19 cellular contexts compared by ENCODE assay signal in genomic region chr15:28912422-28912821, GRCh38. TPM values are rescaled to one million over a fixed set of nuclear protein-coding genes. Genes with fewer than 3 reads are reported as not detected.
A peak's percentile ranks its signal among the peaks of the same experiment; 100 is the strongest.
DNase-seq lines count a peak whose midpoint lies in the region; ATAC-seq, FAIRE-seq and TF ChIP-seq lines count a peak whose summit lies in the region.
"Had no signal": no experiment of that assay in that cellular context is flagged by ENCODE, and none has a peak within 500 bp of the region (broad histone marks: within the 10 kb centered on the region; RNA-seq: fewer than 3 reads in every experiment).

No MANE protein-coding gene starts in this region.

- H3K79me2 ChIP-seq in neural progenitor cell (ENCODE audit: low read depth), result peaks cover 75% of the 10 kb centered on the region

- H3K4me3 ChIP-seq in fibroblast of villous mesenchyme (ENCODE audit: low read depth, low read length) (no peak overlapping the region), aorta (ENCODE audit: low read length in 2 of 2) (no peak overlapping the region), neural progenitor cell (no peak overlapping the region)
- H3K4me3 ChIP-seq in CD4-positive, alpha-beta memory T cell (ENCODE audit: low read length in 2 of 2), result no peak overlapping the region
- H3K4me3 ChIP-seq: gastrocnemius medialis, lung, psoas muscle, upper lobe of left lung had no signal

- H3K27me3 Mint-ChIP-seq in WTC11 (ENCODE audit: low read depth) (no peaks in the 10 kb centered on the region), neural progenitor cell (ENCODE audit: insufficient read depth, low read depth) (peaks cover 2% of the 10 kb centered on the region)
- H3K27me3 Mint-ChIP-seq in CD4-positive, alpha-beta memory T cell, result no peaks in the 10 kb centered on the region
- H3K27me3 Mint-ChIP-seq: stimulated activated memory B cell treated with anti-CD40 and anti-IgM and Interleukin-4, amounts not matched to agents 10 μg/mL and 1 μg/mL and 100 μg/mL, for 72 hours had no signal

- H3K4me1 Mint-ChIP-seq in WTC11 (peaks cover 24% of the 10 kb centered on the region), neural progenitor cell (peaks cover 21% of the 10 kb centered on the region)
- H3K4me1 Mint-ChIP-seq in CD4-positive, alpha-beta memory T cell, result peaks cover 11 to 42% (median 14%) of the 10 kb centered on the region in 4 donors
- H3K4me1 Mint-ChIP-seq: stimulated activated memory B cell treated with anti-CD40 and anti-IgM and Interleukin-4, amounts not matched to agents 10 μg/mL and 1 μg/mL and 100 μg/mL, for 72 hours had no signal

- H3K36me3 ChIP-seq in aorta (ENCODE audit: control insufficient read depth in 1 of 2, insufficient read depth in 2 of 2, low read length in 1 of 2) (no peaks in the 10 kb centered on the region), neural progenitor cell (no peaks in the 10 kb centered on the region)
- H3K36me3 ChIP-seq in CD4-positive, alpha-beta memory T cell (ENCODE audit: insufficient read depth, low read length), result no peaks in the 10 kb centered on the region
- H3K36me3 ChIP-seq: gastrocnemius medialis, upper lobe of left lung had no signal

- peak; percentile 40 for ATAC-seq in WTC11
- ATAC-seq in aorta (ENCODE audit: low FRiP score), result no peak
- ATAC-seq: gastrocnemius medialis; psoas muscle; stimulated activated memory B cell treated with anti-CD40 and anti-IgM and Interleukin-4, amounts not matched to agents 10 μg/mL and 1 μg/mL and 100 μg/mL, for 72 hours had no signal

- peak; percentile 45 for DNase-seq in activated effector memory CD4-positive, alpha-beta T cell treated with anti-CD3 and anti-CD28 coated beads, Interleukin-2, amount 50 U/mL, for 16 hours
- DNase-seq in activated effector memory CD4-positive, alpha-beta T cell treated with Interleukin-2 at 50 U/mL for 16 hours, result no peak
- DNase-seq in WTC11 (ENCODE audit: low spot score) (no peak), fibroblast of villous mesenchyme (ENCODE audit: low read depth) (peak; percentile 25), aorta (peak; percentile 29 to 51), urothelium cell line (ENCODE audit: low spot score) (no peak), neural progenitor cell (ENCODE audit: low spot score) (no peak)
- DNase-seq in CD4-positive, alpha-beta memory T cell, result no peak
- DNase-seq: cerebellar nuclear complex, gastrocnemius medialis, NCI-H1048, psoas muscle, RPMI8226, upper lobe of left lung had no signal

- H3K4me1 ChIP-seq in aorta (ENCODE audit: control insufficient read depth in 1 of 2, insufficient read depth in 2 of 2, low read length in 2 of 2) (no peaks in the 10 kb centered on the region), neural progenitor cell (peaks cover 52% of the 10 kb centered on the region)
- peaks cover 7% of the 10 kb centered on the region for H3K4me1 ChIP-seq in CD4-positive, alpha-beta memory T cell (ENCODE audit: insufficient read depth, low read length)
- H3K4me1 ChIP-seq: gastrocnemius medialis, psoas muscle, upper lobe of left lung had no signal

- WGBS in aorta, 2 donors, result 92 to 93% methylated on average over 2 of the region's 2 CpGs

- POLR2A ChIA-PET in WTC11 (lab: Charles Lee), result no interaction called here
- POLR2A ChIA-PET in CD4-positive, alpha-beta memory T cell (lab: Charles Lee; ENCODE audit: partially characterized antibody), result interaction anchor here (0.8 kb wide), 1 partner anchor 9 kb away, joined by 4 read pairs; no protein-coding TSS in a partner anchor

- H3K9ac ChIP-seq in neural progenitor cell, result no peak overlapping the region

- no peak for TF ChIP-seq CTCF in WTC11 (IDR thresholded peaks at IDR 0.05)
- TF ChIP-seq CTCF in fibroblast of villous mesenchyme (IDR thresholded peaks at IDR 0.05; ENCODE audit: insufficient read depth, low read depth, low read length), result no peak
- TF ChIP-seq CTCF in neural progenitor cell (IDR thresholded peaks at IDR 0.05), result no peak

- H2AFZ ChIP-seq in neural progenitor cell (replicated peaks), result no peak overlapping the region

- peaks cover 55% of the 10 kb centered on the region for H4K20me1 ChIP-seq in neural progenitor cell (ENCODE audit: low read depth)

- intact Hi-C loops in aorta (cut with DNase I), result no loop called here
- intact Hi-C loops in CD4-positive, alpha-beta memory T cell (cut with micrococcal nuclease), result no loop called here

- no peaks in the 10 kb centered on the region for H3K9me3 ChIP-seq in aorta (ENCODE audit: control insufficient read depth, low read length)
- H3K9me3 ChIP-seq in CD4-positive, alpha-beta memory T cell (ENCODE audit: control insufficient read depth in 1 of 2, low read length in 2 of 2), result no peaks in the 10 kb centered on the region
- H3K9me3 ChIP-seq in neural progenitor cell (ENCODE audit: low read depth), result no peaks in the 10 kb centered on the region
- H3K9me3 ChIP-seq: gastrocnemius medialis, psoas muscle, upper lobe of left lung had no signal

- peaks cover 29% of the 10 kb centered on the region for H3F3A ChIP-seq in neural progenitor cell (ENCODE audit: low read depth)

- no peak overlapping the region for H3K27ac ChIP-seq in aorta (ENCODE audit: low read depth in 1 of 2, low read length in 2 of 2)
- H3K27ac ChIP-seq in CD4-positive, alpha-beta memory T cell (ENCODE audit: low read depth, low read length), result no peak overlapping the region
- H3K27ac ChIP-seq in neural progenitor cell, result no peak overlapping the region
- H3K27ac ChIP-seq: gastrocnemius medialis, psoas muscle, upper lobe of left lung had no signal

- H3K4me3 Mint-ChIP-seq in WTC11 (no peak overlapping the region), neural progenitor cell (no peak overlapping the region)
- no peak overlapping the region for H3K4me3 Mint-ChIP-seq in CD4-positive, alpha-beta memory T cell
- H3K4me3 Mint-ChIP-seq: nephron; stimulated activated memory B cell treated with anti-CD40 and anti-IgM and Interleukin-4, amounts not matched to agents 10 μg/mL and 1 μg/mL and 100 μg/mL, for 72 hours; T-helper 1 cell treated with Interleukin-12 subunit alpha and Interleukin-12 subunit beta and Interleukin-4 antibody, amounts not matched to agents 30 μg/mL and 1 μg/mL, for 36 hours had no signal

- H3K4me2 ChIP-seq in neural progenitor cell, result no peak overlapping the region

- H3K27ac Mint-ChIP-seq in WTC11, result no peak overlapping the region
- peak overlapping the region in 1 of 7 donors; percentile 48 for H3K27ac Mint-ChIP-seq in CD4-positive, alpha-beta memory T cell
- no peak overlapping the region for H3K27ac Mint-ChIP-seq in neural progenitor cell
- H3K27ac Mint-ChIP-seq: nephron; stimulated activated memory B cell treated with anti-CD40 and anti-IgM and Interleukin-4, amounts not matched to agents 10 μg/mL and 1 μg/mL and 100 μg/mL, for 72 hours; T-helper 1 cell treated with Interleukin-12 subunit alpha and Interleukin-12 subunit beta and Interleukin-4 antibody, amounts not matched to agents 30 μg/mL and 1 μg/mL, for 36 hours had no signal

- CTCF ChIA-PET in WTC11 (lab: Charles Lee), result interaction anchor here (0.9 to 3.0 kb wide), 10 partner anchors 8 to 191 kb away, joined by 3 to 18 read pairs (median 4); no protein-coding TSS in a partner anchor
- CTCF ChIA-PET in CD4-positive, alpha-beta memory T cell (lab: Charles Lee; ENCODE audit: partially characterized antibody), result interaction anchor here (0.9 to 1.5 kb wide), 3 partner anchors 10 to 44 kb away, joined by 4 to 5 read pairs (median 4); no protein-coding TSS in a partner anchor

- FAIRE-seq in urothelium cell line (lab: Jason Lieb, UNC), result no peak
- FAIRE-seq: endometrium had no signal

- H3K27me3 ChIP-seq in aorta (ENCODE audit: control insufficient read depth in 1 of 2, insufficient read depth in 2 of 2, low read length in 1 of 2), result no peaks in the 10 kb centered on the region
- H3K27me3 ChIP-seq in CD4-positive, alpha-beta memory T cell (ENCODE audit: insufficient read depth, low read length), result no peaks in the 10 kb centered on the region
- no peaks in the 10 kb centered on the region for H3K27me3 ChIP-seq in neural progenitor cell
- H3K27me3 ChIP-seq: gastrocnemius medialis, upper lobe of left lung had no signal

- H3K36me3 Mint-ChIP-seq in WTC11 (peaks cover 3% of the 10 kb centered on the region; the same call in 1 of the 2 replicates), neural progenitor cell (peaks cover 8% of the 10 kb centered on the region)
- H3K36me3 Mint-ChIP-seq in CD4-positive, alpha-beta memory T cell, result no peaks in the 10 kb centered on the region
- H3K36me3 Mint-ChIP-seq: stimulated activated memory B cell treated with anti-CD40 and anti-IgM and Interleukin-4, amounts not matched to agents 10 μg/mL and 1 μg/mL and 100 μg/mL, for 72 hours had no signal

- H3K9me3 Mint-ChIP-seq in WTC11 (peaks cover 5% of the 10 kb centered on the region), neural progenitor cell (peaks cover 14% of the 10 kb centered on the region)
- peaks cover 0 to 2% (median 0%) of the 10 kb centered on the region in 8 donors for H3K9me3 Mint-ChIP-seq in CD4-positive, alpha-beta memory T cell
- H3K9me3 Mint-ChIP-seq: nephron; T-helper 1 cell treated with Interleukin-12 subunit alpha and Interleukin-12 subunit beta and Interleukin-4 antibody, amounts not matched to agents 30 μg/mL and 1 μg/mL, for 36 hours had no signal

TF ChIP-seq in WTC11, 78 proteins besides CTCF, POLR2A, EP300 and RAD21 (continues in another document):
- TF ChIP-seq HMGA2 (CRISPR knock-in tag; IDR thresholded peaks at IDR 0.05) (no peak), NR3C1 (CRISPR knock-in tag; conservative IDR thresholded peaks at IDR 0.05; ENCODE audit: low read depth) (no peak), ETV6 (CRISPR knock-in tag; IDR thresholded peaks at IDR 0.05) (no peak), ZNF416 (CRISPR knock-in tag; IDR thresholded peaks at IDR 0.05) (no peak), JUN (CRISPR knock-in tag; IDR thresholded peaks at IDR 0.05) (no peak)
- TF ChIP-seq, protein P1, sequence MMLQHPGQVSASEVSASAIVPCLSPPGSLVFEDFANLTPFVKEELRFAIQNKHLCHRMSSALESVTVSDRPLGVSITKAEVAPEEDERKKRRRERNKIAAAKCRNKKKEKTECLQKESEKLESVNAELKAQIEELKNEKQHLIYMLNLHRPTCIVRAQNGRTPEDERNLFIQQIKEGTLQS (CRISPR knock-in tag; conservative IDR thresholded peaks at IDR 0.05), result no peak

RNA-seq across cellular contexts. Expression of gene APBA2, which starts 26.6 kb away (rescaled TPM):
- total RNA-seq in WTC11 (2021), result 11.2 to 14.6 TPM (median 13.9 TPM) in 3 replicates
- total RNA-seq in fibroblast of villous mesenchyme, result 4.7 and 10.0 TPM in 2 replicates
- 1 to 10 TPM; 2.0 to 2.1 TPM for total RNA-seq in aorta
- polyA plus RNA-seq in aorta, result 1 to 10 TPM in 1 of 2 donors, under 1 TPM in 1; 0.41 to 1.8 TPM
- 10 to 100 TPM; 52.4 to 57.3 TPM for total RNA-seq in CD4-positive, alpha-beta memory T cell
- 10 to 100 TPM; 11.1 to 28.4 TPM for polyA plus RNA-seq in CD4-positive, alpha-beta memory T cell
- total RNA-seq in neural progenitor cell (ENCODE audit: low replicate concordance), result 35.8 and 70.4 TPM in 2 replicates

Comparison
In these comparisons a context has a peak if more than half of its experiments do, and no peak if none do; other contexts are left out.
1. DNase-seq: peak in activated effector memory CD4-positive, alpha-beta T cell treated with anti-CD3 and anti-CD28 coated beads, Interleukin-2, amount 50 U/mL, for 16 hours (single experiment), fibroblast of villous mesenchyme (single experiment) and aorta (2 of 2); none in activated effector memory CD4-positive, alpha-beta T cell treated with Interleukin-2 at 50 U/mL for 16 hours (single experiment), WTC11 (single experiment), urothelium cell line (single experiment), CD4-positive, alpha-beta memory T cell (0 of 5) and neural progenitor cell (single experiment).